Comparison of ENCODE assay signal across 8 cellular contexts in the genomic region with DNA sequence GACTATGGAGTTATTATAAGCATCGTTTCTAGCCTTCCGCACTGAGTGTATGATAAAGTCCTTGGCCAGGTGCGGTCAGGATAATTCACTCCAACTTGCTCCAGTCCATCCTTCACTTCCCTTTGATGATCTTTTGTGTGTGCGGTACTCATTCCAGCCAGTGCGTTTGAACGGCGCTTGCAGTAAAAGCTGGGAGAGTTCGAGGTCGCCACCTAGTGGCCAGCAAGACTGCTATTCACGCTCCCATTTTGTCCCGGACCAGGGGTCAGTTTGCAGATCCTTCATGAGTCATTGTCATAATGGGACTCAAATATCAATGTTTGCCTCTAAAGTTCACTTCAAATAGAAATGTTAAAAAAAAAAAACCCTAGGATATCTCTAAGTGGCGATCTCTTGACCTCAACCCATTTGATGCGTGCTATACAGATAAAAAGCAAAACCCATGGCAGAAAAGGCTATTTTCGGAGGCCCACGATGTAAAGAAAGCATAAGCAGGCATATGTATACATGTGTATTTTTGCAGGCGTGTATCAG.
A peak's percentile ranks its signal among the peaks of the same experiment; 100 is the strongest.
DNase-seq lines count a peak whose midpoint lies in the region; ATAC-seq and TF ChIP-seq lines count a peak whose summit lies in the region.

No MANE protein-coding gene starts in this region.

- no peak overlapping the region for H4K8ac ChIP-seq in neuronal stem cell (ENCODE audit: low read depth, low read length)

- no peak overlapping the region for H2BK5ac ChIP-seq in neuronal stem cell (ENCODE audit: low read length)

- H3F3A ChIP-seq in SU-DHL-6 (ENCODE audit: insufficient read depth): no peaks in the 10 kb centered on the region

- WGBS in neuronal stem cell (ENCODE audit: extremely low coverage in 2 of 2, insufficient read length in 2 of 2, insufficient replicate concordance in 1 of 2), 2 donors: no CpG with 5 or more reads among the region's 16 CpGs

- H3K27me3 ChIP-seq in SU-DHL-6 (ENCODE audit: low read length) (no peaks in the 10 kb centered on the region), fibroblast of lung (ENCODE audit: control insufficient read depth, insufficient read depth, low read length) (no peaks in the 10 kb centered on the region), neuronal stem cell (ENCODE audit: control insufficient read depth in 3 of 3, insufficient read depth in 3 of 3, low read depth in 1 of 3, low read length in 3 of 3) (no peaks in the 10 kb centered on the region)

- H3K18ac ChIP-seq in neuronal stem cell (ENCODE audit: low read length): no peak overlapping the region

- H3K79me2 ChIP-seq in SU-DHL-6 (ENCODE audit: insufficient read depth, low read length) (no peaks in the 10 kb centered on the region), fibroblast of lung (ENCODE audit: control insufficient read depth, insufficient read depth, low read length) (no peaks in the 10 kb centered on the region)

- H4K20me1 ChIP-seq in SU-DHL-6 (ENCODE audit: low read depth, low read length) (no peaks in the 10 kb centered on the region), fibroblast of lung (ENCODE audit: control insufficient read depth, extremely low read depth, insufficient read depth, low read length) (no peaks in the 10 kb centered on the region)

- H4K91ac ChIP-seq in neuronal stem cell (ENCODE audit: low read depth, low read length, poor library complexity): no peak overlapping the region

- H2BK12ac ChIP-seq in neuronal stem cell (ENCODE audit: low read length): no peak overlapping the region

- TF ChIP-seq CTCF in SU-DHL-6 (IDR thresholded peaks at IDR 0.05; ENCODE audit: insufficient read depth, low read length, poor library complexity, severe bottlenecking) (peak; percentile 91), fibroblast of lung (conservative IDR thresholded peaks at IDR 0.05 in 1 of 2, IDR thresholded peaks at IDR 0.05 in 1 of 2; ENCODE audit: low read depth in 1 of 2, low read length in 2 of 2) (peak; percentile 26 to 35)

- H3K4me2 ChIP-seq in SU-DHL-6 (ENCODE audit: low read depth, low read length, poor library complexity, severe bottlenecking) (no peak overlapping the region), fibroblast of lung (ENCODE audit: extremely low read depth, insufficient read depth, low read length) (no peak overlapping the region), neuronal stem cell (ENCODE audit: insufficient read depth, low read length, poor library complexity, severe bottlenecking) (no peak overlapping the region)

- no peaks in the 10 kb centered on the region for H3K36me3 ChIP-seq in SU-DHL-6 (ENCODE audit: low read length)
- no peaks in the 10 kb centered on the region for H3K36me3 ChIP-seq in fibroblast of lung (ENCODE audit: control insufficient read depth, insufficient read depth, low read length)
- no peaks in the 10 kb centered on the region for H3K36me3 ChIP-seq in neuronal stem cell (replicated peaks in 1 of 2; ENCODE audit: control insufficient read depth in 2 of 2, insufficient read depth in 2 of 2, low read length in 2 of 2)

- H2BK15ac ChIP-seq in neuronal stem cell (ENCODE audit: low read length): no peak overlapping the region

- no peaks in the 10 kb centered on the region for H3K79me1 ChIP-seq in neuronal stem cell (ENCODE audit: low read depth, low read length)

- H3K9me3 ChIP-seq in SU-DHL-6 (ENCODE audit: insufficient read depth, low read length) (no peaks in the 10 kb centered on the region), fibroblast of lung (ENCODE audit: control insufficient read depth, insufficient read depth, low read depth, low read length) (no peaks in the 10 kb centered on the region), neuronal stem cell (replicated peaks in 1 of 2; ENCODE audit: control insufficient read depth in 2 of 2, insufficient read depth in 1 of 2, low read depth in 1 of 2, low read length in 2 of 2) (no peaks in the 10 kb centered on the region)

- ATAC-seq in GM18868 (IDR thresholded peaks at IDR 0.05; ENCODE audit: unreplicated experiment): peak; percentile 83
- no peak for ATAC-seq in GM18873 (IDR thresholded peaks at IDR 0.05; ENCODE audit: low FRiP score, unreplicated experiment)

- H3K4me3 ChIP-seq in SU-DHL-6 (ENCODE audit: insufficient read depth, low read length, poor library complexity, severe bottlenecking): no peak overlapping the region
- H3K4me3 ChIP-seq in fibroblast of lung (replicated peaks in 1 of 4; ENCODE audit: control extremely low read depth in 1 of 4, insufficient read depth in 1 of 4, low read depth in 3 of 4, low read length in 4 of 4): no peak overlapping the region
- H3K4me3 ChIP-seq in neuronal stem cell (ENCODE audit: low read length in 2 of 2): no peak overlapping the region

- H2AK5ac ChIP-seq in neuronal stem cell (ENCODE audit: low read depth, low read length): no peak overlapping the region

- H2AFZ ChIP-seq in SU-DHL-6 (ENCODE audit: low read depth, low read length, severe bottlenecking) (no peak overlapping the region), fibroblast of lung (ENCODE audit: low read length) (no peak overlapping the region), neuronal stem cell (ENCODE audit: low read length) (no peak overlapping the region)

- DNase-seq in AML-193 (lab: John Stamatoyannopoulos, UW) (peak; percentile 29 to 36), NCI-H146 treated with DMSO at 0.1 percent for 48 hours (lab: John Stamatoyannopoulos, UW; ENCODE audit: unreplicated experiment) (peak; percentile 66), fibroblast of lung (ENCODE audit: low read depth in 2 of 2) (peak; percentile 5 to 25), neuronal stem cell (ENCODE audit: low spot score) (peak; percentile 85), dedifferentiated amniotic fluid mesenchymal stem cell (ENCODE audit: extremely low spot score) (no peak)

- H3K9ac ChIP-seq in SU-DHL-6 (ENCODE audit: low read length) (no peak overlapping the region), fibroblast of lung (ENCODE audit: insufficient read depth, low read length) (no peak overlapping the region), neuronal stem cell (ENCODE audit: low read depth, low read length, poor library complexity) (no peak overlapping the region)

- H3K27ac ChIP-seq in SU-DHL-6 (ENCODE audit: low read depth, low read length) (no peak overlapping the region), fibroblast of lung (ENCODE audit: insufficient read depth, low read length) (no peak overlapping the region), neuronal stem cell (replicated peaks; ENCODE audit: low read length) (no peak overlapping the region)

- H3K14ac ChIP-seq in neuronal stem cell (ENCODE audit: low read length): no peak overlapping the region

- no peaks in the 10 kb centered on the region for H3K9me2 ChIP-seq in SU-DHL-6 (replicated peaks; ENCODE audit: insufficient read depth, low read length)

- H3K4me1 ChIP-seq in fibroblast of lung (ENCODE audit: control insufficient read depth, extremely low read depth, insufficient read depth, low read length): no peaks in the 10 kb centered on the region
- no peaks in the 10 kb centered on the region for H3K4me1 ChIP-seq in neuronal stem cell (ENCODE audit: control insufficient read depth in 2 of 2, insufficient read depth in 1 of 2, low read depth in 1 of 2, low read length in 2 of 2)

- H2BK120ac ChIP-seq in neuronal stem cell (ENCODE audit: low read depth, low read length): no peak overlapping the region

- H3K4ac ChIP-seq in neuronal stem cell (ENCODE audit: low read length): no peak overlapping the region

- H3K23ac ChIP-seq in neuronal stem cell (ENCODE audit: low read depth, low read length, poor library complexity): no peak overlapping the region
